Comparison of ENCODE assay signal across 8 cellular contexts in the genomic region with DNA sequence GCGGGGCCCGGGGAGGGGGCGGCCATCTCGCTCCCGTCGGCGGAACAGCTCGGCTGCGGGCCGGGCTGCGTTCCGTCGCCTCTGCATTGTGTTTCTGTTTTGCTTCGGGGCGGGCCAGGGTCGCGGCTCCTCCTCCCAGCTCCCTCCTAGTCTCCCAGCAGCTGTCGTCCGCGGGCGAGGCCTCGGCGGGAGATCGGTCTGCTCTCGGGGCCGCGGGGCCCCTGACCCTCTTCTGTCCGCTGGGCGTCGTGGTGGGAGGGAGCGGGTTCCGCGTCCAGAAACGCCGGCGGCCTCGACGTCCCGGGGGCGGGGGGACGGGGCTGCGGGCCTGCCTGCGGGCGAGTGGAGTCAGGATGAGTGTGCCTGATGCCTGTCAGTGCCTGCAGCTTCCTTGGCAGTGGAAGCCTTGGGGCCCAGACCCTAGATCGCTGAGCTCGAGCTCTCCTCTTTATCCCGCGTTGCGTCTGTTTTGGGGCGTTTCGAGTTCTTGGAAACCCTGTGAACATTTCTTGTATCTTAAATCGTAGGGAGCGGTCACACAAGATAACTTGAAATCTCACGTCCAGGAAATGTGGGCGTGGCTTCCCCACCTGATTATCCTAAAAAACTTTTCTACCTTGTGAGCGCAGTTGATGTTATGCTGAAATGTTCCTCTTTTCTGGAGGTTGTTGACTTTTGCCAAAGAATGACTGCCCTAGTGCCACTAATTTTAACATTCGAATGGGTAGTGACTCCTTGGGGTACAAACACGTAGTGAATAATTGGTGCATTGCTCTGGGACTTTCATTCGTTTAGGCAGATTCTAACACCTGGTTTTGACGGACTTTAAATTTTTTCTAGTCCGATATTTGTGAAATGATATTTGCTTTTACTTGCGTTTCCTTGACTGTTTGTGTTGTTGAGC. TPM values are rescaled to one million over a fixed set of nuclear protein-coding genes. Genes with fewer than 3 reads are reported as not detected.
A peak's percentile ranks its signal among the peaks of the same experiment; 100 is the strongest.
DNase-seq lines count a peak whose midpoint lies in the region; ATAC-seq, FAIRE-seq and TF ChIP-seq lines count a peak whose summit lies in the region.

No MANE protein-coding gene starts in this region.

- peaks cover 10% of the 10 kb centered on the region for H3K27me3 Mint-ChIP-seq in GM23338 (ENCODE audit: insufficient read depth, low read depth, poor library complexity)
- no peaks in the 10 kb centered on the region for H3K27me3 Mint-ChIP-seq in central memory CD8-positive, alpha-beta T cell

- H3K4me1 ChIP-seq in GM23338 (ENCODE audit: insufficient read depth) (peaks cover 11% of the 10 kb centered on the region; the same call in 1 of the 2 replicates), KMS-11 (ENCODE audit: low read depth, poor library complexity, severe bottlenecking) (peaks cover 13% of the 10 kb centered on the region), RWPE2 (ENCODE audit: insufficient read depth, poor library complexity, severe bottlenecking) (peaks cover 25% of the 10 kb centered on the region), keratinocyte (ENCODE audit: control insufficient read depth, extremely low read depth, insufficient read depth, low read length) (peaks cover 28% of the 10 kb centered on the region), smooth muscle cell (ENCODE audit: low read depth) (peaks cover 14% of the 10 kb centered on the region)

- peaks cover 2% of the 10 kb centered on the region for H3K9me1 ChIP-seq in keratinocyte (ENCODE audit: control insufficient read depth, extremely low read depth, insufficient read depth, low read length)

- peak overlapping the region; percentile 95 for H3K27ac Mint-ChIP-seq in GM23338
- H3K27ac Mint-ChIP-seq in central memory CD8-positive, alpha-beta T cell (ENCODE audit: low read depth): peak overlapping the region; percentile 92

- peaks cover 29% of the 10 kb centered on the region; the same call in 2 of the 3 replicates for H3K36me3 Mint-ChIP-seq in GM23338 (ENCODE audit: low read depth)
- H3K36me3 Mint-ChIP-seq in central memory CD8-positive, alpha-beta T cell (ENCODE audit: insufficient read depth): peaks cover 36% of the 10 kb centered on the region

- H4K20me1 ChIP-seq in GM23338 (replicated peaks; ENCODE audit: insufficient read depth) (peaks cover 21% of the 10 kb centered on the region; the same call in 1 of the 2 replicates), KMS-11 (ENCODE audit: insufficient read depth) (no peaks in the 10 kb centered on the region), keratinocyte (ENCODE audit: control insufficient read depth, extremely low read depth, insufficient read depth, low read length) (no peaks in the 10 kb centered on the region), smooth muscle cell (ENCODE audit: low read depth) (peaks cover 51% of the 10 kb centered on the region)

- dilution Hi-C loops in keratinocyte (cut with MboI; ENCODE audit: extremely low pct_ligation_motif_present, low sequenced_read_pairs): no loop called here

- peak; percentile 61 for ATAC-seq in GM23338
- ATAC-seq in RWPE2 (ENCODE audit: low read depth): peak; percentile 69
- peak; percentile 62 for ATAC-seq in central memory CD8-positive, alpha-beta T cell (replicated peaks; ENCODE audit: extremely low read depth, poor library complexity, severe bottlenecking)

- TF ChIP-seq CTCF in GM23338 (conservative IDR thresholded peaks at IDR 0.05; ENCODE audit: low read depth in 2 of 2) (no peak), KMS-11 (conservative IDR thresholded peaks at IDR 0.05; ENCODE audit: low read depth, low read length) (no peak), RWPE2 (IDR thresholded peaks at IDR 0.05; ENCODE audit: poor library complexity, severe bottlenecking) (no peak), keratinocyte (optimal IDR thresholded peaks at IDR 0.05 in 1 of 3, IDR thresholded peaks at IDR 0.05 in 1 of 3, conservative IDR thresholded peaks at IDR 0.05 in 1 of 3; ENCODE audit: extremely low read depth in 1 of 3, insufficient read depth in 2 of 3, low read length in 3 of 3) (no peak), smooth muscle cell (IDR thresholded peaks at IDR 0.05; ENCODE audit: borderline replicate concordance, insufficient read depth, poor library complexity, severe bottlenecking) (no peak)

- H3K27me3 ChIP-seq in GM23338 (ENCODE audit: insufficient read depth) (no peaks in the 10 kb centered on the region), KMS-11 (ENCODE audit: insufficient read depth, low read depth) (no peaks in the 10 kb centered on the region), RWPE2 (ENCODE audit: insufficient read depth, poor library complexity, severe bottlenecking) (no peaks in the 10 kb centered on the region), keratinocyte (ENCODE audit: control insufficient read depth, extremely low read depth, insufficient read depth, low read length) (no peaks in the 10 kb centered on the region), smooth muscle cell (ENCODE audit: low read depth) (no peaks in the 10 kb centered on the region)

- H3K9me2 ChIP-seq in GM23338 (ENCODE audit: insufficient read depth): no peaks in the 10 kb centered on the region

- H3F3A ChIP-seq in GM23338 (replicated peaks; ENCODE audit: low read depth) (no peaks in the 10 kb centered on the region), smooth muscle cell (ENCODE audit: low read depth) (no peaks in the 10 kb centered on the region)

- H3K79me2 ChIP-seq in GM23338 (replicated peaks; ENCODE audit: insufficient read depth) (peaks cover 53% of the 10 kb centered on the region), KMS-11 (ENCODE audit: insufficient read depth, low read depth) (peaks cover 50% of the 10 kb centered on the region), keratinocyte (ENCODE audit: control insufficient read depth, insufficient read depth, low read length) (peaks cover 50% of the 10 kb centered on the region), smooth muscle cell (ENCODE audit: low read depth) (peaks cover 53% of the 10 kb centered on the region)

- H3K4me3 ChIP-seq in GM23338 (peak overlapping the region; percentile 57), KMS-11 (IDR thresholded peaks at IDR 0.05; ENCODE audit: insufficient read depth, low read depth, low read length) (no peak overlapping the region), RWPE2 (ENCODE audit: severe bottlenecking) (peak overlapping the region; percentile 69), keratinocyte (ENCODE audit: control insufficient read depth in 2 of 3, extremely low read depth in 1 of 3, insufficient read depth in 2 of 3, low read depth in 1 of 3, low read length in 3 of 3) (peak overlapping the region; percentile 91 to 98 (median 93)), smooth muscle cell (peak overlapping the region; percentile 98)

- peaks cover 11% of the 10 kb centered on the region; the same call in 1 of the 3 replicates for H3K9me3 Mint-ChIP-seq in GM23338
- no peaks in the 10 kb centered on the region for H3K9me3 Mint-ChIP-seq in central memory CD8-positive, alpha-beta T cell

- H3K9ac ChIP-seq in KMS-11 (peak overlapping the region; percentile 82), keratinocyte (ENCODE audit: control insufficient read depth, extremely low read depth, insufficient read depth, low read length) (peak overlapping the region; percentile 88), smooth muscle cell (ENCODE audit: low read depth) (peak overlapping the region; percentile 98)

- H3K4me3 Mint-ChIP-seq in GM23338: peak overlapping the region; percentile 93
- peak overlapping the region; percentile 92 for H3K4me3 Mint-ChIP-seq in central memory CD8-positive, alpha-beta T cell

- under 1% methylated on average over 35 of the region's 62 CpGs for WGBS in smooth muscle cell (ENCODE audit: low lambda C conversion rate)

- peak; percentile 46 for FAIRE-seq in keratinocyte (lab: Jason Lieb, UNC)

- DNase-seq in SKM-1 treated with dmso at 0.1 percent for 144 hours (lab: John Stamatoyannopoulos, UW; ENCODE audit: unreplicated experiment) (peak; percentile 63), SKM-1 (lab: John Stamatoyannopoulos, UW; ENCODE audit: unreplicated experiment) (no peak), GM23338 (ENCODE audit: low spot score) (peak; percentile 74), RWPE2 (ENCODE audit: low spot score) (peak; percentile 82), keratinocyte (ENCODE audit: low read depth, low spot score) (no peak), smooth muscle cell (lab: John Stamatoyannopoulos, UW; ENCODE audit: unreplicated experiment) (peak; percentile 82)
- peak in 1 of 2 donors; percentile 32 for DNase-seq in central memory CD8-positive, alpha-beta T cell (ENCODE audit: low spot score in 2 of 2)

- H3K9me3 ChIP-seq in RWPE2 (ENCODE audit: severe bottlenecking) (no peaks in the 10 kb centered on the region), keratinocyte (ENCODE audit: control insufficient read depth, low read depth, low read length) (no peaks in the 10 kb centered on the region), smooth muscle cell (replicated peaks; ENCODE audit: low read depth) (no peaks in the 10 kb centered on the region)

- H3K4me1 Mint-ChIP-seq in GM23338: peaks cover 17% of the 10 kb centered on the region
- H3K4me1 Mint-ChIP-seq in central memory CD8-positive, alpha-beta T cell: peaks cover 44% of the 10 kb centered on the region

- peak overlapping the region; percentile 83 for H3K4me2 ChIP-seq in GM23338
- H3K4me2 ChIP-seq in KMS-11: peak overlapping the region; percentile 86
- peak overlapping the region; percentile 84 for H3K4me2 ChIP-seq in keratinocyte (ENCODE audit: control insufficient read depth, extremely low read depth, insufficient read depth, low read depth, low read length)
- H3K4me2 ChIP-seq in smooth muscle cell: peak overlapping the region; percentile 88

- H3K36me3 ChIP-seq in GM23338 (ENCODE audit: insufficient read depth): no peaks in the 10 kb centered on the region
- H3K36me3 ChIP-seq in KMS-11 (ENCODE audit: insufficient read depth): no peaks in the 10 kb centered on the region
- H3K36me3 ChIP-seq in RWPE2 (ENCODE audit: low read depth): peaks cover 14% of the 10 kb centered on the region
- H3K36me3 ChIP-seq in keratinocyte (ENCODE audit: control insufficient read depth in 2 of 2, extremely low read depth in 1 of 2, insufficient read depth in 2 of 2, low read length in 2 of 2): peaks cover 3 to 6% of the 10 kb centered on the region in 2 experiments
- H3K36me3 ChIP-seq in smooth muscle cell (ENCODE audit: low read depth): no peaks in the 10 kb centered on the region

- no peak overlapping the region for H2AFZ ChIP-seq in GM23338
- H2AFZ ChIP-seq in KMS-11 (ENCODE audit: low read depth): peak overlapping the region; percentile 50; the same call in 1 of the 2 replicates
- peak overlapping the region; percentile 30 for H2AFZ ChIP-seq in keratinocyte (ENCODE audit: control insufficient read depth, low read length)
- peak overlapping the region; percentile 86 for H2AFZ ChIP-seq in smooth muscle cell (ENCODE audit: low read depth)

- H3K27ac ChIP-seq in GM23338 (ENCODE audit: low read depth) (peak overlapping the region; percentile 82), KMS-11 (peak overlapping the region; percentile 82), RWPE2 (ENCODE audit: poor library complexity, severe bottlenecking) (peak overlapping the region; percentile 87), keratinocyte (ENCODE audit: control insufficient read depth, insufficient read depth, low read length) (peak overlapping the region; percentile 98), smooth muscle cell (ENCODE audit: low read depth) (peak overlapping the region; percentile 97)

RNA-seq across cellular contexts. Expression of gene MORC3, which starts 0.7 kb away (rescaled TPM):
- 22.3 and 25.4 TPM in 2 replicates for total RNA-seq in GM23338 (2014; rRNA removed; shearing (Covaris generic))
- polyA plus RNA-seq in GM23338 (2016; fragmentation: Nextera tagmentation; extraction: Ambion mirVana) (9.1 and 11.5 TPM in 2 replicates), keratinocyte (21.4 to 38.1 TPM (median 25.7 TPM) in 3 replicates), smooth muscle cell (11.6 and 16.2 TPM in 2 replicates)
- 200 TPM for polyA plus RNA-seq in keratinocyte (2011; ENCODE audit: low read depth)
- polyA plus RNA-seq in keratinocyte (2011; cell fraction: cytosol; rRNA removed): 13.4 and 26.8 TPM in 2 replicates
- polyA plus RNA-seq in keratinocyte (2011; cell fraction: nucleus; rRNA removed): 35.8 and 50.7 TPM in 2 replicates
- 17.9 and 22.3 TPM in 2 replicates for polyA plus RNA-seq in keratinocyte (2012; ENCODE audit: low replicate concordance)
- polyA minus RNA-seq in keratinocyte: 3.2 to 53.6 TPM (median 23.2 TPM) in 3 replicates
- 24.2 TPM for polyA minus RNA-seq in keratinocyte (2011; cell fraction: cytosol; rRNA and poly(A)+ RNA removed)
- 24.9 and 49.7 TPM in 2 replicates for polyA minus RNA-seq in keratinocyte (2011; cell fraction: nucleus; rRNA and poly(A)+ RNA removed)
- total RNA-seq in smooth muscle cell: 44.3 and 58.1 TPM in 2 replicates

Comparison
In these comparisons a context has a peak if more than half of its experiments do, and no peak if none do; other contexts are left out.
1. DNase-seq: peak in SKM-1 treated with dmso at 0.1 percent for 144 hours (single experiment), GM23338 (single experiment), RWPE2 (single experiment) and smooth muscle cell (single experiment); none in SKM-1 (single experiment) and keratinocyte (single experiment).
2. Peak in every context shown above with its lines, with median percentiles within 50 percentile points of each other: ATAC-seq, H3K27ac ChIP-seq, H3K4me2 ChIP-seq and H3K9ac ChIP-seq.